ENCODE assay signal across 22 cellular contexts in the genomic region with DNA sequence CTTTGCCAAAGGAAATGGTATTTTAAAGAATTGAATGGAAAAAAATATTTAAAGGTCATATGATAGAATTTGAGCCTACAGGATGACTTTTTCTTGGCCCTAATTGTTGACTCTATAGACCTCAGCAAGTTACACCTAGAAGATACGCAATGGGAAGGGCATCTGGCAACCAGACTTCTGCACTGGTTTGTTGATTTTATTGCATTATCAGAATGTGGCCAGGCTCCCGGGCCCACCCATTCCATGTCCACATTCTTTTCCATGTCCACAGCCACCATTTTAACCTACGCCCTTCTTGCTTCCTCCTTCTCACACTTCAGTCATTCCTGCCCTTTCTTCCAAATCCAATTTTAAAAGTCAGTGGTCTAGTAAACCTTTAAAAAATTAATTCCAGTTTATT.
"Had no signal": no experiment of that assay in that cellular context is flagged by ENCODE, and none has a peak within 500 bp of the region (broad histone marks: within the 10 kb centered on the region; RNA-seq: fewer than 3 reads in every experiment).

No MANE protein-coding gene starts in this region.

- H3K4me2 ChIP-seq: neural progenitor cell, smooth muscle cell had no signal

- H3K9me3 ChIP-seq: testis had no signal

- H3K4me3 ChIP-seq: gastroesophageal sphincter, heart right ventricle, left ventricle myocardium inferior, lung, neural progenitor cell, smooth muscle cell, testis, tibial artery had no signal

- H3K27ac ChIP-seq: foreskin keratinocyte, gastroesophageal sphincter, heart right ventricle, left ventricle myocardium inferior, neural progenitor cell, parathyroid adenoma, testis, tibial artery had no signal

- DNase-seq: cerebellar nuclear complex; cortex of kidney; effector CD4-positive, alpha-beta T cell; foreskin keratinocyte; heart right ventricle; hippocampal formation; left cardiac atrium; left ventricle myocardium inferior; naive thymus-derived CD4-positive, alpha-beta T cell; stimulated activated CD4-positive, alpha-beta T cell treated with anti-CD3 and anti-CD28 coated beads, Interleukin-12 subunit alpha, Interleukin-12 subunit beta, amount 100 ng/mL, for 4 hours; stimulated activated CD4-positive, alpha-beta T cell treated with anti-CD3 and anti-CD28 coated beads, Interleukin-1b, Interleukin-23, amount 100 ng/mL, for 48 hours; stimulated activated CD4-positive, alpha-beta T cell treated with anti-CD3 and anti-CD28 coated beads, Interleukin-4, amount 100 ng/mL, for 1 hour; stimulated activated CD8-positive, alpha-beta memory T cell treated with anti-CD3 and anti-CD28 coated beads, Interleukin-4, amount 100 ng/mL, for 48 hours; stimulated activated naive CD4-positive, alpha-beta T cell; stimulated activated naive CD8-positive, alpha-beta T cell treated with anti-CD3 and anti-CD28 coated beads, Interleukin-15, amount 100 ng/mL, for 72 hours; testis; tibial artery had no signal

- H3K4me1 ChIP-seq: foreskin keratinocyte, gastroesophageal sphincter, heart right ventricle, left ventricle myocardium inferior, neural progenitor cell, parathyroid adenoma, testis, tibial artery had no signal

- H2AFZ ChIP-seq: neural progenitor cell, parathyroid adenoma had no signal

- H3K79me2 ChIP-seq: parathyroid adenoma had no signal

- H3K27me3 ChIP-seq: foreskin keratinocyte, gastroesophageal sphincter, heart right ventricle, neural progenitor cell, testis, tibial artery had no signal

- H3K36me3 ChIP-seq: gastroesophageal sphincter, heart right ventricle, left ventricle myocardium inferior, neural progenitor cell, tibial artery had no signal

- H3K9ac ChIP-seq: neural progenitor cell, parathyroid adenoma had no signal
